9 cellular contexts compared by ENCODE assay signal in genomic region chr15:70833897-70834765, GRCh38. TPM values are rescaled to one million over a fixed set of nuclear protein-coding genes. Genes with fewer than 3 reads are reported as not detected.
A peak's percentile ranks its signal among the peaks of the same experiment; 100 is the strongest.
DNase-seq lines count a peak whose midpoint lies in the region; ATAC-seq and TF ChIP-seq lines count a peak whose summit lies in the region.
"Had no signal": no experiment of that assay in that cellular context is flagged by ENCODE, and none has a peak within 500 bp of the region (broad histone marks: within the 10 kb centered on the region; RNA-seq: fewer than 3 reads in every experiment).

No MANE protein-coding gene starts in this region.

- no peaks in the 10 kb centered on the region for H3F3A ChIP-seq in PC-3 (ENCODE audit: low read length, unreplicated experiment)

- H3K4me3 Mint-ChIP-seq in MCF 10A (ENCODE audit: unreplicated experiment) (peak overlapping the region; percentile 8), type B pancreatic cell (peak overlapping the region; percentile 41)

- POLR2A ChIA-PET in MCF 10A (lab: Yijun Ruan, JAX), result no interaction called here
- POLR2A ChIA-PET in PC-3 (lab: Charles Lee; ENCODE audit: unreplicated experiment), result interaction anchor here (0.6 to 1.6 kb wide), 2 partner anchors 18 to 19 kb away, joined by 4 to 5 read pairs; no protein-coding TSS in a partner anchor

- intact Hi-C loops in MCF 10A (cut with micrococcal nuclease), result no loop called here
- intact Hi-C loops in breast epithelium (cut with DNase I; ENCODE audit: low total_unique reads), result no loop called here
- intact Hi-C loops in PC-3 (cut with micrococcal nuclease), result no loop called here

- no peaks in the 10 kb centered on the region for H3K79me2 ChIP-seq in PC-3 (ENCODE audit: low read length)

- H3K4me1 Mint-ChIP-seq in MCF 10A (ENCODE audit: insufficient read depth, unreplicated experiment) (peaks cover 19% of the 10 kb centered on the region), type B pancreatic cell (ENCODE audit: unreplicated experiment) (peaks cover 24% of the 10 kb centered on the region)

- H2AFZ ChIP-seq in PC-3 (ENCODE audit: low read length), result peak overlapping the region; percentile 71

- H3K27me3 Mint-ChIP-seq in MCF 10A (ENCODE audit: insufficient read depth, unreplicated experiment), result no peaks in the 10 kb centered on the region
- H3K27me3 Mint-ChIP-seq in type B pancreatic cell, result no peaks in the 10 kb centered on the region

- H3K27ac Mint-ChIP-seq in MCF 10A (ENCODE audit: low read depth, unreplicated experiment), result peak overlapping the region; percentile 70
- H3K27ac Mint-ChIP-seq in type B pancreatic cell, result peak overlapping the region; percentile 88

- H3K36me3 Mint-ChIP-seq in MCF 10A (ENCODE audit: insufficient read depth, unreplicated experiment), result peaks cover 28% of the 10 kb centered on the region
- peaks cover 34% of the 10 kb centered on the region for H3K36me3 Mint-ChIP-seq in type B pancreatic cell

- CTCF ChIA-PET in MCF 10A (lab: Yijun Ruan, JAX), result interaction anchor here (0.6 to 1.6 kb wide), 7 partner anchors 8 to 615 kb away, joined by 3 to 4 read pairs (median 3); no protein-coding TSS in a partner anchor
- CTCF ChIA-PET in PC-3 (lab: Charles Lee), result no interaction called here

- TF ChIP-seq POLR2A in breast epithelium (IDR thresholded peaks at IDR 0.05), result no peak

- no peaks in the 10 kb centered on the region for H4K20me1 ChIP-seq in PC-3 (ENCODE audit: low read length)
- H4K20me1 ChIP-seq: BLaER1 treated with 17β-estradiol and CSF1 and Interleukin-3, amounts not matched to agents 10 nM and 100 nM had no signal

- H3K4me2 ChIP-seq in PC-3 (ENCODE audit: low read length), result peak overlapping the region; percentile 75

- H3K27ac ChIP-seq in breast epithelium (peak overlapping the region in 1 of 2 donors; percentile 29), PC-3 (ENCODE audit: low read length) (peak overlapping the region; percentile 94)

- H3K9me3 Mint-ChIP-seq in MCF 10A (ENCODE audit: unreplicated experiment) (no peaks in the 10 kb centered on the region), type B pancreatic cell (no peaks in the 10 kb centered on the region)

- no peaks in the 10 kb centered on the region for H3K9me2 ChIP-seq in PC-3 (replicated peaks; ENCODE audit: low read length)

- H3K4me3 ChIP-seq in breast epithelium (no peak overlapping the region), PC-3 (ENCODE audit: low read length) (peak overlapping the region; percentile 9; the same call in 1 of the 2 replicates), fibroblast of the aortic adventitia (ENCODE audit: low read depth, low read length) (no peak overlapping the region)
- H3K4me3 ChIP-seq: BLaER1 treated with 17β-estradiol and CSF1 and Interleukin-3, amounts not matched to agents 10 nM and 100 nM had no signal

- H3K4me1 ChIP-seq in breast epithelium (no peaks in the 10 kb centered on the region), PC-3 (ENCODE audit: insufficient read depth, low read length) (peaks cover 26% of the 10 kb centered on the region)

- TF ChIP-seq CTCF in MCF 10A (IDR thresholded peaks at IDR 0.05; ENCODE audit: unreplicated experiment), result no peak
- no peak for TF ChIP-seq CTCF in breast epithelium (IDR thresholded peaks at IDR 0.05)
- no peak for TF ChIP-seq CTCF in PC-3 (conservative IDR thresholded peaks at IDR 0.05; ENCODE audit: low read depth, low read length)
- TF ChIP-seq CTCF in fibroblast of the aortic adventitia (IDR thresholded peaks at IDR 0.05; ENCODE audit: insufficient read depth, low read length), result no peak
- no peak for TF ChIP-seq CTCF in type B pancreatic cell (conservative IDR thresholded peaks at IDR 0.05)

- DNase-seq in MCF 10A (ENCODE audit: unreplicated experiment), result peak; percentile 85
- no peak for DNase-seq in breast epithelium (ENCODE audit: low spot score in 2 of 2)
- peak; percentile 91 for DNase-seq in PC-3
- DNase-seq in fibroblast of the aortic adventitia (ENCODE audit: low read depth), result peak; percentile 91
- DNase-seq in type B pancreatic cell (ENCODE audit: extremely low spot score, unreplicated experiment), result no peak
- no peak for DNase-seq in GM19240 (ENCODE audit: insufficient read length, low spot score)

- H3K9me3 ChIP-seq in breast epithelium (no peaks in the 10 kb centered on the region), PC-3 (ENCODE audit: low read length) (no peaks in the 10 kb centered on the region)
- H3K9me3 ChIP-seq: BLaER1 treated with 17β-estradiol and CSF1 and Interleukin-3, amounts not matched to agents 10 nM and 100 nM had no signal

- no peaks in the 10 kb centered on the region for H3K36me3 ChIP-seq in breast epithelium
- peaks cover 11% of the 10 kb centered on the region; the same call in 1 of the 2 replicates for H3K36me3 ChIP-seq in PC-3 (ENCODE audit: low read depth, low read length)

- peak; percentile 88 for ATAC-seq in PC-3
- ATAC-seq in HG03439 (IDR thresholded peaks at IDR 0.05; ENCODE audit: unreplicated experiment), result no peak
- ATAC-seq in HG03196 (IDR thresholded peaks at IDR 0.05; ENCODE audit: unreplicated experiment), result no peak

- H3K9ac ChIP-seq in PC-3 (ENCODE audit: low read length), result peak overlapping the region; percentile 51
- H3K9ac ChIP-seq: BLaER1 treated with 17β-estradiol and CSF1 and Interleukin-3, amounts not matched to agents 10 nM and 100 nM had no signal

- H3K27me3 ChIP-seq in breast epithelium (no peaks in the 10 kb centered on the region), PC-3 (ENCODE audit: low read length) (no peaks in the 10 kb centered on the region)
- H3K27me3 ChIP-seq: BLaER1 treated with 17β-estradiol and CSF1 and Interleukin-3, amounts not matched to agents 10 nM and 100 nM had no signal

- BruUV-seq in MCF 10A (replicated peaks; lab: Mats Ljungman, UMichigan) (no TSS peak), PC-3 (replicated peaks; lab: Mats Ljungman, UMichigan) (no TSS peak)

RNA-seq across cellular contexts. Expression of gene LARP6, which starts 19.8 kb away (rescaled TPM):
- total RNA-seq in MCF 10A (2022) (67.3 and 77.5 TPM in 2 replicates), breast epithelium (10 to 100 TPM; 18.6 to 72.5 (median 40.0) TPM), PC-3 (2014; rRNA removed) (133 and 166 TPM in 2 replicates), fibroblast of the aortic adventitia (ENCODE audit: low replicate concordance) (55.9 and 68.1 TPM in 2 replicates), type B pancreatic cell (ENCODE audit: low replicate concordance) (13.9 and 15.7 TPM in 2 replicates)

RNA-seq across cellular contexts. Expression of gene THAP10, which starts 58.1 kb away (rescaled TPM):
- 4.0 and 5.7 TPM in 2 replicates for total RNA-seq in MCF 10A (2022)
- 1 to 10 TPM; 1.8 to 5.9 (median 5.1) TPM for total RNA-seq in breast epithelium
- total RNA-seq in PC-3 (2014; rRNA removed), result 5.9 and 7.2 TPM in 2 replicates
- 2.3 and 7.9 TPM in 2 replicates for total RNA-seq in fibroblast of the aortic adventitia (ENCODE audit: low replicate concordance)
- total RNA-seq in type B pancreatic cell (ENCODE audit: low replicate concordance), result 2.7 and 5.3 TPM in 2 replicates

RNA-seq across cellular contexts. Expression of gene LRRC49, which starts 58.5 kb away (rescaled TPM):
- 6.9 and 8.4 TPM in 2 replicates for total RNA-seq in MCF 10A (2022)
- total RNA-seq in breast epithelium, result 10 to 100 TPM in 1 of 3 donors, 1 to 10 TPM in 2; 6.7 to 13.3 (median 9.5) TPM
- 7.7 and 13.6 TPM in 2 replicates for total RNA-seq in PC-3 (2014; rRNA removed)
- 12.0 and 25.2 TPM in 2 replicates for total RNA-seq in fibroblast of the aortic adventitia (ENCODE audit: low replicate concordance)
- 6.7 and 13.4 TPM in 2 replicates for total RNA-seq in type B pancreatic cell (ENCODE audit: low replicate concordance)

Comparison
In these comparisons a context has a peak if more than half of its experiments do, and no peak if none do; other contexts are left out.
1. DNase-seq: peak in MCF 10A (single experiment), PC-3 (single experiment) and fibroblast of the aortic adventitia (single experiment); none in breast epithelium (0 of 2), type B pancreatic cell (single experiment) and GM19240 (single experiment).